ENCODE assay signal across 1 cellular context in genomic region chr4:1346781-1347409, GRCh38.
A peak's percentile ranks its signal among the peaks of the same experiment; 100 is the strongest.
TF ChIP-seq lines count a peak whose summit lies in the region.

Gene UVSSA, plus strand, starts transcription at chr4:1347208. Its CDS starts 884 bp downstream, at chr4:1348092.

TF ChIP-seq in HepG2, 621 proteins besides CTCF, POLR2A, EP300 and RAD21 (continued from another document and continues in another):
- TF ChIP-seq ZNF646 (CRISPR knock-in tag; IDR thresholded peaks at IDR 0.05) (no peak), ZBED4 (CRISPR knock-in tag; IDR thresholded peaks at IDR 0.05; ENCODE audit: borderline replicate concordance) (no peak), BATF2 (CRISPR knock-in tag; IDR thresholded peaks at IDR 0.05) (no peak), RBM22 (optimal IDR thresholded peaks at IDR 0.05; ENCODE audit: low read length) (no peak), BCL6 (CRISPR knock-in tag; IDR thresholded peaks at IDR 0.05) (no peak), ZNF207 (IDR thresholded peaks at IDR 0.05; ENCODE audit: borderline replicate concordance) (no peak), ZNF432 (CRISPR knock-in tag; IDR thresholded peaks at IDR 0.05; ENCODE audit: borderline replicate concordance) (no peak), HMGXB4 (CRISPR knock-in tag; IDR thresholded peaks at IDR 0.05; ENCODE audit: borderline replicate concordance in 1 of 2, low read depth in 1 of 2) (peak; percentile 8 to 46; a peak in 1 of 4 replicates), AGO2 (optimal IDR thresholded peaks at IDR 0.05; ENCODE audit: low read depth, low read length) (no peak), KLF13 (CRISPR knock-in tag; IDR thresholded peaks at IDR 0.05) (no peak), ZNF83 (CRISPR knock-in tag; IDR thresholded peaks at IDR 0.05; ENCODE audit: borderline replicate concordance) (no peak), NAIF1 (CRISPR knock-in tag; IDR thresholded peaks at IDR 0.05; ENCODE audit: borderline replicate concordance) (no peak), ZNF629 (CRISPR knock-in tag; conservative IDR thresholded peaks at IDR 0.05) (no peak), MED1 (CRISPR knock-in tag; IDR thresholded peaks at IDR 0.05) (peak; percentile 53), MED13 (CRISPR knock-in tag; IDR thresholded peaks at IDR 0.05) (no peak; the same call in 1 of the 2 replicates), ZNF558 (CRISPR knock-in tag; IDR thresholded peaks at IDR 0.05; ENCODE audit: borderline replicate concordance) (no peak), ZNF430 (CRISPR knock-in tag; IDR thresholded peaks at IDR 0.05) (no peak), TCF7 (IDR thresholded peaks at IDR 0.05; ENCODE audit: low read depth) (no peak), HIC2 (CRISPR knock-in tag; IDR thresholded peaks at IDR 0.05; ENCODE audit: low read depth) (no peak), PRPF4 (IDR thresholded peaks at IDR 0.05; ENCODE audit: low read depth, low read length, poor library complexity, severe bottlenecking) (no peak), ZNF281 (CRISPR knock-in tag; IDR thresholded peaks at IDR 0.05; ENCODE audit: borderline replicate concordance) (peak; percentile 42; the same call in 1 of the 2 replicates), KLF6 (CRISPR knock-in tag; IDR thresholded peaks at IDR 0.05) (no peak), ELF1 (CRISPR knock-in tag; IDR thresholded peaks at IDR 0.05) (peak; percentile 82), HNRNPK (IDR thresholded peaks at IDR 0.05; ENCODE audit: low read depth, low read length, poor library complexity, severe bottlenecking) (peak; percentile 86), GPN1 (CRISPR knock-in tag; IDR thresholded peaks at IDR 0.05; ENCODE audit: borderline replicate concordance) (no peak)
